2 cellular contexts compared by ENCODE assay signal in genomic region chr1:64200064-64200463, GRCh38.
TF ChIP-seq lines count a peak whose summit lies in the region.

No MANE protein-coding gene starts in this region.

TF ChIP-seq in HepG2, 621 proteins besides CTCF, POLR2A, EP300 and RAD21:
- TF ChIP-seq TERF1 (CRISPR knock-in tag; IDR thresholded peaks at IDR 0.05), result no peak
- TF ChIP-seq MAFK (conservative IDR thresholded peaks at IDR 0.05 in 1 of 2, IDR thresholded peaks at IDR 0.05 in 1 of 2; ENCODE audit: low read length in 2 of 2), result peak in 1 of 2 experiments; percentile 52; a peak in 2 of 4 replicates
- no peak for TF ChIP-seq CHCHD3 (CRISPR knock-in tag; IDR thresholded peaks at IDR 0.05)
- TF ChIP-seq BCLAF1 (IDR thresholded peaks at IDR 0.05), result no peak
- no peak for TF ChIP-seq CC2D1A (CRISPR knock-in tag; IDR thresholded peaks at IDR 0.05)
- TF ChIP-seq TRAFD1 (CRISPR knock-in tag; IDR thresholded peaks at IDR 0.05; ENCODE audit: borderline replicate concordance), result no peak
- TF ChIP-seq PAX8 (CRISPR knock-in tag; IDR thresholded peaks at IDR 0.05; ENCODE audit: borderline replicate concordance), result no peak
- peak; percentile 38; the same call in 1 of the 2 replicates for TF ChIP-seq MAFF (IDR thresholded peaks at IDR 0.05; ENCODE audit: low read depth, low read length)
- TF ChIP-seq ZSCAN30 (CRISPR knock-in tag; IDR thresholded peaks at IDR 0.05), result no peak
- TF ChIP-seq SMYD3 (CRISPR knock-in tag; IDR thresholded peaks at IDR 0.05), result no peak
TF ChIP-seq in HepG2: peak in this region for 2.

TF ChIP-seq in K562, 482 proteins besides CTCF, POLR2A, EP300 and RAD21:
- TF ChIP-seq MAFK (IDR thresholded peaks at IDR 0.05; ENCODE audit: low read length) (0 out of 2 replicates have a peak, but pooled peaks have one; percentile 9), HMBOX1 (IDR thresholded peaks at IDR 0.05) (no peak), C11orf30 (IDR thresholded peaks at IDR 0.05; ENCODE audit: low read depth) (peak; percentile 9; the same call in 1 of the 2 replicates)
